In the genomic region with DNA sequence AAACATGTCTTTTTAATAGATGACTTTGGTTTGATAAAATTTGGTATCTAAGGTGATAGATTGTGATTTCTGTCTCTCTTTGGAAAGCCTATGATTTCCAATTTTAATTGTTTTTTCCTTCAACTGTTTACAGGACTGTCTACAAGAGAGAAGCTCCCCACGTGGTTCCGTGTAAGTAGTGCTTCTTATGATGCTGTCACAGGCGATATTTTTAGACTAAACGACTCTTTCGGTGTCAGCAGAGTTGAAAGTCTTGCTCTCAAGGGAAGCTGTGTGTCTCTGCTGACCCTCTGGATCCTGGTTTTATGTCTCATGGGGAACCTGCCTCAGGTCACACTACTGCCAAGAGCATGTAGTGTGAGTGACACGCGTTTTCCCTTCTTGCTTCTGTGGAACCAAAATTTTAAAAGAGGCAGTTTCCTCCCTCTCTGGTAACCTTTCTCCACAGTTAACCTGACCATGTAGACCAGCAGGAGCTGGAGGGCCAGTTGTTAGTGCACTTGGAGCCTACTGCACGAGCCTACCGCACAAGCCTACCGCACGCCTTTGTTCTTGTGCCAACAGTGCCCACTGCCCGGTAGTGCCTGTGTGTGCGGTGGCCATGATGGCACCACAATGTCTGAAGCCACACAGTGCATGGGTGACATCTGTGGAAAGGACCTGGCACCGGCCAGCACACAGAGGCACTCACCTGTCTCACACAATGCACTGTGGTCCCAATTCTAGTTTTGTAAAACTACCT, we compare ENCODE assay signal across 19 cellular contexts.
"Had no signal": no experiment of that assay in that cellular context is flagged by ENCODE, and none has a peak within 500 bp of the region (broad histone marks: within the 10 kb centered on the region; RNA-seq: fewer than 3 reads in every experiment).

No MANE protein-coding gene starts in this region.

- H3K36me3 ChIP-seq: gastrocnemius medialis, left lung, sigmoid colon, tibial nerve had no signal

- H3K9me3 ChIP-seq: gastrocnemius medialis, psoas muscle, sigmoid colon, testis had no signal

- H3K4me3 ChIP-seq: dorsolateral prefrontal cortex, gastrocnemius medialis, left lung, lung, psoas muscle, sigmoid colon, skin epidermis, testis, tibial nerve had no signal

- ATAC-seq: gastrocnemius medialis; left lung; psoas muscle; stimulated activated naive B cell treated with anti-CD40 and anti-IgM and Interleukin-4, amounts not matched to agents 10 μg/mL and 1 μg/mL and 100 μg/mL, for 72 hours; stimulated activated naive CD8-positive, alpha-beta T cell treated with anti-CD3 and anti-CD28 coated beads, Interleukin-15, amount 100 ng/mL, for 72 hours had no signal

- H3K27ac ChIP-seq: dorsolateral prefrontal cortex, gastrocnemius medialis, left lung, psoas muscle, sigmoid colon, testis, tibial nerve had no signal

- H3K4me1 ChIP-seq: gastrocnemius medialis, left lung, psoas muscle, sigmoid colon, testis had no signal

- DNase-seq: cortex of kidney; dorsolateral prefrontal cortex; effector CD8-positive, alpha-beta T cell; gastrocnemius medialis; islet precursor cell; left lung; mesenchymal stem cell; naive B cell; psoas muscle; retina; sigmoid colon; stimulated activated CD4-positive, alpha-beta T cell treated with anti-CD3 and anti-CD28 coated beads, Interleukin-2, amount 100 ng/mL, for 24 hours; stimulated activated CD4-positive, alpha-beta T cell treated with anti-CD3 and anti-CD28 coated beads, Interleukin-4, amount 100 ng/mL, for 4 hours; stimulated activated naive B cell treated with anti-CD40 and anti-IgM and Interleukin-4, amounts not matched to agents 10 μg/mL and 1 μg/mL and 100 μg/mL, for 72 hours; stimulated activated naive CD8-positive, alpha-beta T cell treated with anti-CD3 and anti-CD28 coated beads, Interleukin-15, amount 100 ng/mL, for 72 hours; testis had no signal

- H3K27me3 ChIP-seq: left lung, sigmoid colon, testis, tibial nerve had no signal
